In genomic region chr20:32463642-32464400, GRCh38 we compare ENCODE assay signal across 10 cellular contexts.
DNase-seq lines count a peak whose midpoint lies in the region; ATAC-seq and TF ChIP-seq lines count a peak whose summit lies in the region.
"Had no signal": no experiment of that assay in that cellular context is flagged by ENCODE, and none has a peak within 500 bp of the region (broad histone marks: within the 10 kb centered on the region; RNA-seq: fewer than 3 reads in every experiment).

No MANE protein-coding gene starts in this region.

- H3K9me3 ChIP-seq in breast epithelium (no peaks in the 10 kb centered on the region), mammary epithelial cell (replicated peaks; ENCODE audit: insufficient read depth, low read length) (no peaks in the 10 kb centered on the region), neural progenitor cell (ENCODE audit: low read depth) (no peaks in the 10 kb centered on the region), aorta (ENCODE audit: control insufficient read depth, low read length) (no peaks in the 10 kb centered on the region)

- intact Hi-C loops in breast epithelium (cut with DNase I; ENCODE audit: low total_unique reads) (no loop called here), mammary epithelial cell (cut with micrococcal nuclease) (no loop called here), left ventricle myocardium superior (cut with micrococcal nuclease) (no loop called here), aorta (cut with DNase I) (no loop called here)

- TF ChIP-seq CTCF in breast epithelium (IDR thresholded peaks at IDR 0.05) = no peak
- no peak for TF ChIP-seq CTCF in mammary epithelial cell (conservative IDR thresholded peaks at IDR 0.05 in 1 of 2, IDR thresholded peaks at IDR 0.05 in 1 of 2; ENCODE audit: extremely low read depth in 1 of 2, insufficient read depth in 1 of 2, low read depth in 1 of 2, low read length in 2 of 2)
- TF ChIP-seq CTCF in neural progenitor cell (IDR thresholded peaks at IDR 0.05) = no peak

- H3K27ac Mint-ChIP-seq in neural progenitor cell = no peak overlapping the region
- H3K27ac Mint-ChIP-seq: activated naive CD4-positive, alpha-beta T cell treated with anti-CD3 and anti-CD28 coated beads, Interleukin-2, amount 10 ng/mL, durations not matched to agents 7 days and 5 days had no signal

- H3K79me2 ChIP-seq in mammary epithelial cell (ENCODE audit: insufficient read depth, low read length) (no peaks in the 10 kb centered on the region), neural progenitor cell (ENCODE audit: low read depth) (peaks cover 7% of the 10 kb centered on the region)

- peaks cover 4% of the 10 kb centered on the region for H3F3A ChIP-seq in neural progenitor cell (ENCODE audit: low read depth)

- H3K9me3 Mint-ChIP-seq in neural progenitor cell = no peaks in the 10 kb centered on the region
- H3K9me3 Mint-ChIP-seq: activated naive CD4-positive, alpha-beta T cell treated with anti-CD3 and anti-CD28 coated beads, Interleukin-2, amount 10 ng/mL, durations not matched to agents 7 days and 5 days had no signal

- 48% methylated on average over 16 of the region's 28 CpGs for WGBS in mammary epithelial cell (ENCODE audit: low coverage, missing lambda C conversion rate)
- WGBS in aorta, 2 donors = 63 to 69% methylated on average over 28 of the region's 28 CpGs

- peaks cover 2% of the 10 kb centered on the region for H3K27me3 Mint-ChIP-seq in neural progenitor cell (ENCODE audit: insufficient read depth, low read depth)
- H3K27me3 Mint-ChIP-seq: activated naive CD4-positive, alpha-beta T cell treated with anti-CD3 and anti-CD28 coated beads, Interleukin-2, amount 10 ng/mL, durations not matched to agents 7 days and 5 days had no signal

- H2AFZ ChIP-seq in mammary epithelial cell (ENCODE audit: low read depth, low read length) (no peak overlapping the region), neural progenitor cell (replicated peaks) (no peak overlapping the region)

- TF ChIP-seq POLR2A in breast epithelium (IDR thresholded peaks at IDR 0.05) = no peak

- no peaks in the 10 kb centered on the region for H3K27me3 ChIP-seq in breast epithelium
- H3K27me3 ChIP-seq in mammary epithelial cell (ENCODE audit: insufficient read depth, low read length) = no peaks in the 10 kb centered on the region
- no peaks in the 10 kb centered on the region for H3K27me3 ChIP-seq in neural progenitor cell
- no peaks in the 10 kb centered on the region for H3K27me3 ChIP-seq in aorta (ENCODE audit: control insufficient read depth in 1 of 2, insufficient read depth in 2 of 2, low read length in 1 of 2)

- peak in 1 of 2 donors; percentile 64 for DNase-seq in breast epithelium (ENCODE audit: low spot score in 2 of 2)
- DNase-seq in mammary epithelial cell = no peak
- no peak for DNase-seq in left ventricle myocardium superior
- DNase-seq in neural progenitor cell (ENCODE audit: low spot score) = peak; percentile 48
- DNase-seq in aorta = no peak
- no peak for DNase-seq in GOT3 (lab: John Stamatoyannopoulos, UW)
- DNase-seq in LoVo (ENCODE audit: low spot score) = no peak
- DNase-seq: activated naive CD4-positive, alpha-beta T cell treated with anti-CD3 and anti-CD28 coated beads, Interleukin-2, amount 10 ng/mL, durations not matched to agents 7 days and 5 days; NCI-H748 treated with DMSO at 0.1 percent for 48 hours had no signal

- H3K36me3 Mint-ChIP-seq in neural progenitor cell = peaks cover 3% of the 10 kb centered on the region

- dilution Hi-C loops in mammary epithelial cell (cut with HindIII; ENCODE audit: low sequenced_read_pairs) = no loop called here

- CTCF ChIA-PET in mammary epithelial cell (lab: Charles Lee; ENCODE audit: low non-redundant PET) = no interaction called here

- no peak overlapping the region for H3K4me2 ChIP-seq in mammary epithelial cell (ENCODE audit: insufficient read depth, low read depth, low read length)
- peak overlapping the region; percentile 39 for H3K4me2 ChIP-seq in neural progenitor cell

- H3K4me1 ChIP-seq in breast epithelium (peaks cover 10 to 27% of the 10 kb centered on the region in 2 donors), mammary epithelial cell (ENCODE audit: insufficient read depth, low read length) (peaks cover 4% of the 10 kb centered on the region), neural progenitor cell (peaks cover 16% of the 10 kb centered on the region), aorta (ENCODE audit: control insufficient read depth in 1 of 2, insufficient read depth in 2 of 2, low read length in 2 of 2) (no peaks in the 10 kb centered on the region)

- peak overlapping the region; percentile 88 to 89 for H3K27ac ChIP-seq in breast epithelium
- no peak overlapping the region for H3K27ac ChIP-seq in mammary epithelial cell (ENCODE audit: insufficient read depth, low read depth, low read length)
- peak overlapping the region; percentile 31 for H3K27ac ChIP-seq in neural progenitor cell
- no peak overlapping the region for H3K27ac ChIP-seq in aorta (ENCODE audit: low read depth in 1 of 2, low read length in 2 of 2)

- H3K36me3 ChIP-seq in breast epithelium (no peaks in the 10 kb centered on the region), mammary epithelial cell (ENCODE audit: insufficient read depth, low read length) (no peaks in the 10 kb centered on the region), neural progenitor cell (no peaks in the 10 kb centered on the region), aorta (ENCODE audit: control insufficient read depth in 1 of 2, insufficient read depth in 2 of 2, low read length in 1 of 2) (no peaks in the 10 kb centered on the region)

- in situ Hi-C loops in mammary epithelial cell (cut with MboI; ENCODE audit: low sequenced_read_pairs in 2 of 2) = loop anchor here in 1 of 2 donors (25.0 kb wide), 1 partner anchor 252 kb away; the partner anchor contains the start of genes PLAGL2 and POFUT1

- peaks cover 21% of the 10 kb centered on the region for H3K4me1 Mint-ChIP-seq in neural progenitor cell
- H3K4me1 Mint-ChIP-seq: activated naive CD4-positive, alpha-beta T cell treated with anti-CD3 and anti-CD28 coated beads, Interleukin-2, amount 10 ng/mL, durations not matched to agents 7 days and 5 days had no signal

- no peak overlapping the region for H3K9ac ChIP-seq in mammary epithelial cell (ENCODE audit: insufficient read depth, low read length)
- H3K9ac ChIP-seq in neural progenitor cell = peak overlapping the region; percentile 47

- ATAC-seq in left ventricle myocardium superior (peak; percentile 3), aorta (ENCODE audit: low FRiP score) (peak; percentile 3), HG02610 (IDR thresholded peaks at IDR 0.05; ENCODE audit: unreplicated experiment) (no peak)

- H4K20me1 ChIP-seq in mammary epithelial cell (ENCODE audit: insufficient read depth, low read length) (no peaks in the 10 kb centered on the region), neural progenitor cell (ENCODE audit: low read depth) (peaks cover 58% of the 10 kb centered on the region)

- no peak overlapping the region for H3K4me3 Mint-ChIP-seq in neural progenitor cell
- H3K4me3 Mint-ChIP-seq: activated naive CD4-positive, alpha-beta T cell treated with anti-CD3 and anti-CD28 coated beads, Interleukin-2, amount 10 ng/mL, durations not matched to agents 7 days and 5 days had no signal

- H3K4me3 ChIP-seq in breast epithelium (peak overlapping the region in 2 of 3 donors; percentile 18 to 32), mammary epithelial cell (replicated peaks in 1 of 3; ENCODE audit: insufficient read depth in 1 of 3, low read depth in 2 of 3, low read length in 3 of 3) (no peak overlapping the region), neural progenitor cell (no peak overlapping the region), aorta (ENCODE audit: low read length in 2 of 2) (no peak overlapping the region)

- no TSS peak for BruUV-seq in mammary epithelial cell (replicated peaks; lab: Mats Ljungman, UMichigan)

Comparison
In these comparisons a context has a peak if more than half of its experiments do, and no peak if none do; other contexts are left out.
1. H3K27ac ChIP-seq: peak in breast epithelium (2 of 2) and neural progenitor cell (single experiment); none in mammary epithelial cell (single experiment) and aorta (0 of 2).
2. H3K4me3 ChIP-seq: peak in breast epithelium (2 of 3); none in mammary epithelial cell (0 of 3), neural progenitor cell (single experiment) and aorta (0 of 2).